17 cellular contexts compared by ENCODE assay signal in the genomic region with DNA sequence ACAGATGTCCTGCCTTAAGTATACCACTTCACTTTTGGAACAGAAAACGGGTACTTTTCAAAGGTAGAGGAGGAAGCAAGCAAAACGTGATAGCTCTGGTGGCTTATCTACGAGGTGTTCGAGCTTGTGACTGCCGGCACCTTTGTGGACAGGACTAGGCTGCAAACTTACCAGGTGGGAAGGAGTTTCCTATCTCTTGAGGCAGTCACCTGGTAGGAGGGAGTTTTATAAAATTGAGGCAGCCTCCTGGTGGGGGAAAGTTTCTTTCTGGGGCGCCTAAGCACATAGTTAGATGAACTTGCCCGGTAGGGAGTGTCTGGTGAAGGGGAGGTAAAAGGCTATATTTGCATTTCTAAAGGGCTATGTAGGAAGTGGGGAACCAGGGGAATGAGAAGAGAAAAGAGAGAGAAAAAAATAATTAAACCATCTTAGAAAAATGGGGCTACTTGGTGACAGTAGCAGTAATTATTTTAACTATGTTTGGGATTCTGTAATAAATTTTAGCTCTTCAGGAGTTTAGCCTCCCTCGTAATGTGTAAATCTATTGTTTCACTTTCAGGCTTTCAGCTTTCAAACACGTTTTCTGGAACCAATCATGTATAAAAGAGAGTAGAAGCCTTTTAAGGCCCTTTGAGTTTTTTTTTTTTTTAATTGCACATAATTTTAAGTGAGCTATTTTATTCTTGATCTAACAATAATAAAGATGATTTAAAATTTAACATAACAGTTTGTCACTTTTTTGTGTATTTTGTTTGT.
"Had no signal": no experiment of that assay in that cellular context is flagged by ENCODE, and none has a peak within 500 bp of the region (broad histone marks: within the 10 kb centered on the region; RNA-seq: fewer than 3 reads in every experiment).

No MANE protein-coding gene starts in this region.

- H3K27ac ChIP-seq: body of pancreas, left ventricle myocardium inferior, right atrium auricular region, skin epidermis, thyroid gland had no signal

- H3K27me3 ChIP-seq: body of pancreas, right atrium auricular region, thyroid gland had no signal

- H3K36me3 ChIP-seq: left ventricle myocardium inferior, right atrium auricular region, thyroid gland had no signal

- H3K9me3 ChIP-seq: body of pancreas, left ventricle myocardium inferior, right atrium auricular region, thyroid gland had no signal

- ATAC-seq: activated CD8-positive, alpha-beta memory T cell treated with anti-CD3 and anti-CD28 coated beads, Interleukin-2, amount 10 ng/mL, durations not matched to agents 7 days and 5 days; body of pancreas; effector memory CD8-positive, alpha-beta T cell had no signal

- DNase-seq: activated CD4-positive, alpha-beta T cell treated with anti-CD3 and anti-CD28 coated beads, Interleukin-2, amount 50 U/mL, for 48 hours; activated CD4-positive, CD25-positive, alpha-beta regulatory T cell treated with anti-CD3 and anti-CD28 coated beads, Interleukin-2, amount 50 U/mL, for 72 hours; activated CD8-positive, alpha-beta memory T cell treated with anti-CD3 and anti-CD28 coated beads, Interleukin-2, amount 10 ng/mL, durations not matched to agents 7 days and 5 days; activated effector memory CD4-positive, alpha-beta T cell treated with Interleukin-2 at 50 U/mL for 16 hours; activated T-cell treated with anti-CD3 and anti-CD28 coated beads, Interleukin-2, amount 50 U/mL, for 24 hours; body of pancreas; effector memory CD8-positive, alpha-beta T cell; erythroblast; hypothalamus; kidney; left ventricle myocardium inferior; mesenchymal stem cell; posterior cingulate gyrus; T-helper 2 cell had no signal

- H3K4me1 ChIP-seq: body of pancreas, left ventricle myocardium inferior, right atrium auricular region had no signal

- H3K4me3 ChIP-seq: body of pancreas, left ventricle myocardium inferior, right atrium auricular region, skin epidermis, thyroid gland had no signal

- FAIRE-seq: kidney had no signal
